ENCODE assay signal across 11 cellular contexts in the genomic region with DNA sequence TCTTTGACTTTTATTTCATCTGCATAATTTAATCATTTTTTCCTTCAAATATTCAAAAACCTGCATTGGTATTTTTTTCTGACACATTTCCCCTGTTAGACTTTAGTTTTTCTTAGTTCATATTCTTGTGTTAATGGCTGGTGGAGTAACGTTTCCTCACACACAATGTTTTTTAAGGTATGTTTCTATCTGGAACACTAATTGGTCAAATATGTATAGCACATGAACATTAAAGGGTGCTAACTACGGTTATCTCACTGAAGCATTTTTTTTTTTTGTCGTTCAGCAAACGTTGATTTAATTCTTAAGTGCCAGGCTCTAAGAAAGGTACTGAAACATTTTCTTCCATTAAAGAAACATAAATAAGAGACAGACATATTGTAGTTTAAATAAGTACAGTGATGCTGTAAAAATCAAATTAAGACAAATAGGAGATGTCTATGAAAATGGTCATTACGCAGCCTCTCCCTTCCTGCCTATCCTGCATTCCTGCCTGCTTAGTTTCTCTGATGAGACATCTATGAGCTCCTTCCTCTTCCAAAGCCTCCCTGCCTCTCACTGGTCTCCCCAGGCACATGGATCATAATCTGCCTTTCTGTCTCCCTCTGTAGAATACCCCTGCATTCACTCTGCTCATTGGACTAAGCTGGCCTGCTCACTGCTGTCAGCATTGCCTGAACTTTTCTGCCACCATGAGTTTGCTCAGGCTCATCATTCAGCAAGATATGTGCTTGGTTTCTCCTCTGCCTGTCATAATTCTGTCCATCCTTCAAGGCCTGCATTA.
DNase-seq lines count a peak whose midpoint lies in the region; ATAC-seq, FAIRE-seq and TF ChIP-seq lines count a peak whose summit lies in the region.
"Had no signal": no experiment of that assay in that cellular context is flagged by ENCODE, and none has a peak within 500 bp of the region (broad histone marks: within the 10 kb centered on the region; RNA-seq: fewer than 3 reads in every experiment).

No MANE protein-coding gene starts in this region.

- H3K27me3 ChIP-seq in HepG2 (ENCODE audit: control insufficient read depth in 1 of 2, insufficient read depth in 2 of 2, low read length in 2 of 2): no peaks in the 10 kb centered on the region
- H3K27me3 ChIP-seq in right lobe of liver: no peaks in the 10 kb centered on the region
- H3K27me3 ChIP-seq: upper lobe of left lung had no signal

- BruUV-seq in HepG2 (replicated peaks; lab: Mats Ljungman, UMichigan): no TSS peak

- no peaks in the 10 kb centered on the region for H3K4me1 ChIP-seq in HepG2 (ENCODE audit: insufficient read depth, low read length)
- no peaks in the 10 kb centered on the region for H3K4me1 ChIP-seq in right lobe of liver
- H3K4me1 ChIP-seq: upper lobe of left lung had no signal

- no peak for TF ChIP-seq RAD21 in HepG2 (CRISPR knock-in tag; IDR thresholded peaks at IDR 0.05)

- H3K9me3 Mint-ChIP-seq in activated CD4-positive, alpha-beta T cell treated with anti-CD3 and anti-CD28 coated beads for 36 hours (ENCODE audit: low read depth): no peaks in the 10 kb centered on the region

- H3K27ac Mint-ChIP-seq in activated CD4-positive, alpha-beta T cell treated with anti-CD3 and anti-CD28 coated beads for 36 hours: no peak overlapping the region
- H3K27ac Mint-ChIP-seq: CD4-positive, CD25-positive, alpha-beta regulatory T cell had no signal

- intact Hi-C loops in HepG2 (cut with micrococcal nuclease; ENCODE audit: unreplicated experiment) (no loop called here), right lobe of liver (cut with DNase I) (no loop called here), lower leg skin (cut with DNase I; ENCODE audit: low total_unique reads) (no loop called here)
- intact Hi-C loops in activated CD4-positive, alpha-beta T cell treated with anti-CD3 and anti-CD28 coated beads for 36 hours (cut with DNase I, micrococcal nuclease): no loop called here

- 21% methylated on average over 5 of the region's 5 CpGs for WGBS in HepG2 (ENCODE audit: low lambda C conversion rate)
- WGBS in right lobe of liver (ENCODE audit: insufficient coverage, low coverage, low lambda C conversion rate, missing lambda C conversion rate): 46% methylated on average over 5 of the region's 5 CpGs
- 72 to 77% methylated on average over 5 of the region's 5 CpGs for WGBS in lower leg skin, 2 donors

- H2AFZ ChIP-seq in HepG2 (ENCODE audit: low read length): no peak overlapping the region

- H3K4me1 Mint-ChIP-seq in activated CD4-positive, alpha-beta T cell treated with anti-CD3 and anti-CD28 coated beads for 36 hours: no peaks in the 10 kb centered on the region
- H3K4me1 Mint-ChIP-seq: CD4-positive, CD25-positive, alpha-beta regulatory T cell had no signal

- FAIRE-seq in HepG2 (lab: Jason Lieb, UNC): no peak

- POLR2A ChIA-PET in HepG2 (lab: Yijun Ruan, JAX): no interaction called here
- POLR2A ChIA-PET in activated CD4-positive, alpha-beta T cell treated with anti-CD3 and anti-CD28 coated beads for 36 hours (lab: Charles Lee): no interaction called here

- H3K36me3 Mint-ChIP-seq in activated CD4-positive, alpha-beta T cell treated with anti-CD3 and anti-CD28 coated beads for 36 hours (ENCODE audit: low read depth): no peaks in the 10 kb centered on the region
- H3K36me3 Mint-ChIP-seq: CD4-positive, CD25-positive, alpha-beta regulatory T cell had no signal

- in situ Hi-C loops in HepG2 (cut with HindIII; ENCODE audit: extremely low pct_ligation_motif_present, low pct_unique_long_range_greater_than_20kb): no loop called here

- H3K4me3 Mint-ChIP-seq in activated CD4-positive, alpha-beta T cell treated with anti-CD3 and anti-CD28 coated beads for 36 hours: no peak overlapping the region
- H3K4me3 Mint-ChIP-seq: CD4-positive, CD25-positive, alpha-beta regulatory T cell had no signal

- no peak for TF ChIP-seq POLR2A in HepG2 (IDR thresholded peaks at IDR 0.05; ENCODE audit: insufficient read depth in 1 of 2, low read depth in 2 of 2, low read length in 2 of 2)
- TF ChIP-seq POLR2A in right lobe of liver (IDR thresholded peaks at IDR 0.05): no peak
- TF ChIP-seq POLR2A in lower leg skin (IDR thresholded peaks at IDR 0.05): no peak

- H3K27me3 Mint-ChIP-seq in activated CD4-positive, alpha-beta T cell treated with anti-CD3 and anti-CD28 coated beads for 36 hours: no peaks in the 10 kb centered on the region
- H3K27me3 Mint-ChIP-seq: CD4-positive, CD25-positive, alpha-beta regulatory T cell had no signal

- H3K9ac ChIP-seq in HepG2 (ENCODE audit: insufficient read depth, low read depth, low read length): no peak overlapping the region

- H3K36me3 ChIP-seq in HepG2 (replicated peaks in 1 of 2; ENCODE audit: control insufficient read depth in 1 of 2, insufficient read depth in 2 of 2, low read length in 2 of 2) (no peaks in the 10 kb centered on the region), right lobe of liver (no peaks in the 10 kb centered on the region)
- H3K36me3 ChIP-seq: upper lobe of left lung had no signal

- TF ChIP-seq CTCF in HepG2 (CRISPR knock-in tag; IDR thresholded peaks at IDR 0.05): peak; percentile 37
- TF ChIP-seq CTCF in right lobe of liver (IDR thresholded peaks at IDR 0.05): no peak
- no peak for TF ChIP-seq CTCF in lower leg skin (IDR thresholded peaks at IDR 0.05)

- H3K9me3 ChIP-seq in HepG2 (ENCODE audit: low read length): no peaks in the 10 kb centered on the region
- no peaks in the 10 kb centered on the region for H3K9me3 ChIP-seq in right lobe of liver
- H3K9me3 ChIP-seq: upper lobe of left lung had no signal

- no peak for TF ChIP-seq EP300 in HepG2 (IDR thresholded peaks at IDR 0.05; ENCODE audit: low read depth in 2 of 2, low read length in 2 of 2)
- no peak for TF ChIP-seq EP300 in HepG2 (CRISPR knock-in tag; IDR thresholded peaks at IDR 0.05; ENCODE audit: borderline replicate concordance)

- CTCF ChIA-PET in HepG2 (lab: Yijun Ruan, JAX; ENCODE audit: low intra/inter-chr PET ratio, low total read pairs): no interaction called here
- CTCF ChIA-PET in activated CD4-positive, alpha-beta T cell treated with anti-CD3 and anti-CD28 coated beads for 36 hours (lab: Charles Lee): no interaction called here

- H3K27ac ChIP-seq in HepG2 (ENCODE audit: extremely low read length, insufficient read depth, low read length) (no peak overlapping the region), right lobe of liver (no peak overlapping the region)
- H3K27ac ChIP-seq: upper lobe of left lung had no signal

- peak; percentile 55; the same call in 1 of the 3 replicates for ATAC-seq in HepG2
- no peak for ATAC-seq in right lobe of liver
- no peak for ATAC-seq in HG02840 (IDR thresholded peaks at IDR 0.05; ENCODE audit: low FRiP score, unreplicated experiment)
- no peak for ATAC-seq in activated CD4-positive, alpha-beta T cell treated with anti-CD3 and anti-CD28 coated beads for 36 hours

- no peak overlapping the region for H3K4me2 ChIP-seq in HepG2 (ENCODE audit: low read depth, low read length)

- no peak overlapping the region for H3K4me3 ChIP-seq in HepG2 (replicated peaks in 1 of 3; ENCODE audit: insufficient read depth in 1 of 3, low read depth in 2 of 3, low read length in 3 of 3)
- no peak overlapping the region for H3K4me3 ChIP-seq in right lobe of liver
- no peak overlapping the region for H3K4me3 ChIP-seq in lower leg skin (ENCODE audit: low read depth, poor library complexity, severe bottlenecking)
- H3K4me3 ChIP-seq: upper lobe of left lung had no signal

- no peaks in the 10 kb centered on the region for H4K20me1 ChIP-seq in HepG2 (ENCODE audit: insufficient read depth, low read length)

- H3K79me2 ChIP-seq in HepG2 (ENCODE audit: insufficient read depth, low read length): no peaks in the 10 kb centered on the region

- DNase-seq in HepG2 (ENCODE audit: low spot score) (no peak), right lobe of liver (no peak), SW 1271 (lab: John Stamatoyannopoulos, UW) (peak; percentile 55 to 88), glomerular visceral epithelial cell (ENCODE audit: extremely low spot score) (peak; percentile 59), SHP77 (lab: John Stamatoyannopoulos, UW) (no peak), lower leg skin (ENCODE audit: low spot score in 2 of 2) (no peak)
- no peak for DNase-seq in activated CD4-positive, alpha-beta T cell treated with anti-CD3 and anti-CD28 coated beads for 36 hours
- DNase-seq: activated T-cell treated with anti-CD3 and anti-CD28 coated beads, Interleukin-2, amount 50 U/mL, for 48 hours; CD4-positive, CD25-positive, alpha-beta regulatory T cell; upper lobe of left lung had no signal

TF ChIP-seq in HepG2, 621 proteins besides CTCF, POLR2A, EP300 and RAD21 (continues in another document):
- TF ChIP-seq ZFP82 (CRISPR knock-in tag; IDR thresholded peaks at IDR 0.05; ENCODE audit: borderline replicate concordance) (no peak), STAG1 (CRISPR knock-in tag; IDR thresholded peaks at IDR 0.05) (peak; percentile 35), MAFF (IDR thresholded peaks at IDR 0.05; ENCODE audit: low read depth, low read length) (no peak), ZNF160 (CRISPR knock-in tag; IDR thresholded peaks at IDR 0.05) (no peak), NFRKB (IDR thresholded peaks at IDR 0.05) (no peak)

Comparison
In these comparisons a context has a peak if more than half of its experiments do, and no peak if none do; other contexts are left out.
1. DNase-seq: peak in SW 1271 (2 of 2) and glomerular visceral epithelial cell (single experiment); none in HepG2 (single experiment), right lobe of liver (0 of 3), SHP77 (0 of 2), activated CD4-positive, alpha-beta T cell treated with anti-CD3 and anti-CD28 coated beads for 36 hours (single experiment) and lower leg skin (0 of 2).